In the genomic region with DNA sequence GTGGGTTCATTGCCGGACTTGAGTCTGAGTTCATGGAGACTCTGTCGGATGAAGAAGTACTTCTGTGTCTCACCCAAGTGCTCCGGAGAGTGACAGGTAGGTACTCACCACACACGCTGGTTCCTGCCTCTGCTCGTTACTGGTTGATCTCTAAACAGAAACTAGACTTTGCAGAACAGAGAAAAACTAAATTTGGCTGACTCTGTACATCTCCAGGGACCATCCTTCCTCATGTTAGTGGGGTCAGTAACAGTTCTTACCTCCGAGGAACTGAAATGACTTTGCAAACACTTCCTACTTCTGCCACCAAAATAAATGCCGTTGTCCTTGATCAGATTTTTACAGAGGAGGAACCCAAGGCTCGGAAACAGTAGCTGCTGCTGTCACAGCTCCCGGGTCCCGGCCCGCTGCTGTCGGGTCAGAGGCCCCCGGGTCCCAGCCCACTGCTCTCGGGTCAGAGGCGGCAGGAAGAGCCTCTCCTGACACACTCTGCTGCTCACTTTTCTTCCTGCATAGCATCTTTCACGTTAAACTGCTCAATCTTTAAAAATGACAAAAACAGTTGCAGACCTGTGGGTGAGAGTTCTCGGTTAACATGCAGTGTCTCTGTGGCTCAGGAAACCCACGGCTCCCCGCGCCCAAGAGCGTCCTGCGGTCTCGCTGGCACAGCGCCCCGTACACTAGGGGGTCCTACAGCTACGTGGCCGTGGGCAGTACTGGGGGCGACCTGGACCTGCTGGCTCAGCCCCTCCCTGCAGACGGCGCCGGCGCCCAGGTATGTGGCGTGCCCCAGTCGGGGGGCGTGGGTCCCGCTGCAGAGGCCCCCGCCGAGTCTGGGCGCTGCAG, we compare ENCODE assay signal across 1 cellular context.
TF ChIP-seq lines count a peak whose summit lies in the region.

No MANE protein-coding gene starts in this region.

TF ChIP-seq in HepG2, 621 proteins besides CTCF, POLR2A, EP300 and RAD21:
- TF ChIP-seq HDAC1 (CRISPR knock-in tag; IDR thresholded peaks at IDR 0.05) (no peak), ATF7 (IDR thresholded peaks at IDR 0.05) (no peak), ATF7 (CRISPR knock-in tag; IDR thresholded peaks at IDR 0.05) (no peak), KLF9 (CRISPR knock-in tag; IDR thresholded peaks at IDR 0.05; ENCODE audit: low read depth) (no peak), YEATS2 (CRISPR knock-in tag; IDR thresholded peaks at IDR 0.05; ENCODE audit: borderline replicate concordance) (no peak), SYNCRIP (IDR thresholded peaks at IDR 0.05; ENCODE audit: insufficient read depth, low read depth, low read length) (no peak), ZSCAN25 (CRISPR knock-in tag; IDR thresholded peaks at IDR 0.05) (no peak)
